ENCODE assay signal across 10 cellular contexts in the genomic region with DNA sequence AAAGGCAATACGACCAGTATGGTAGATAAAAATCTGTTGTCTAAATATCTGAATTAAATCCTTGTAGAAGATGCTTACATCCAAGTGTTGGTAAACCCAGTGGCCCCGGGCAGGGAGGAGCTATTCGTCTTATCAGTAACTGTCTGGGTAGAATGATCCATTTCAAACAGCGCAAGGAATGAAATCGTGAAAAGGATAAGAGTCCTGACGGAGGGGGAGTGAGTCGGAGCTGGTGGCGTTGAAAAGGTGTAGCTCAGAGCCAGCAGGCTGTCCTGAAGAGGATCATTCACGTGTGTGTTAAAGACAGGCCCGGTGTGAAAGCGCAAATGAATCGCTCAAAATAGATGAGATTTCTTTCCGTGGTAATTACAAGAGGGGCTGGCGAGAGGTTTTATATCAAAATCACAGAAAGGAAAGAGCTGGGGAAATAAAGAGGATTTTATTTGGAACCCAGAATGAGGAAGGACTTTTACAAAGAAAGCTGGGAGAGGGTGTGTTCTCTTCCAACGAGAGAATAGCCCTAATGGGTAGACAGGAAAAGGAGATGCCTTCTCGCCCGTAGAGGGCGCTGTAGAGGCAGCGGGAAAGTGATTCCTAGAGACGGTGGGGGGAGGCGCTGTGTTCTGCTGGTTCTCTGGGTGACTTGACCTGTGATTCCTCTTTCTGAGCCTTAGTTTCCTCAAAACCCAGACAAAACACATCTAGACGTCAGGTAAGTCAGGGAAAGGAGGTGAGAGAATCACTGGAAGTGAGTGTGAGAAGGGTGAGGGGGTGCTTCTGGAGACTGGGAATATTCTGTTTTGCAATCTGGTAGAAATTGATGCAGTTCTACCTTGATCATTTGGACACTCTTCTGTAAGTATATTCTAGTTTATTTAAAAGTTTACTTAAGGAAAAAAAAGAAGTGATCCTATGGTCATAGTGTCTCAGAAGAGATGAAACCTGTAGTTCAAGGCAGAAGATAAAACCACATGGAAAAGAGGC. TPM values are rescaled to one million over a fixed set of nuclear protein-coding genes. Genes with fewer than 3 reads are reported as not detected.
A peak's percentile ranks its signal among the peaks of the same experiment; 100 is the strongest.
DNase-seq lines count a peak whose midpoint lies in the region; ATAC-seq and TF ChIP-seq lines count a peak whose summit lies in the region.
"Had no signal": no experiment of that assay in that cellular context is flagged by ENCODE, and none has a peak within 500 bp of the region (broad histone marks: within the 10 kb centered on the region; RNA-seq: fewer than 3 reads in every experiment).

No MANE protein-coding gene starts in this region.

- no peaks in the 10 kb centered on the region for H4K20me1 ChIP-seq in Karpas-422 (ENCODE audit: insufficient read depth, low read depth, low read length)

- H3K4me3 Mint-ChIP-seq in activated CD4-positive, alpha-beta T cell treated with anti-CD3 and anti-CD28 coated beads, Interleukin-2, amount 10 ng/mL, durations not matched to agents 24 days and 14 days: no peak overlapping the region
- H3K4me3 Mint-ChIP-seq in CD4-positive, alpha-beta memory T cell: no peak overlapping the region
- H3K4me3 Mint-ChIP-seq: CD4-positive, CD25-positive, alpha-beta regulatory T cell had no signal

- H3K4me2 ChIP-seq in Karpas-422 (ENCODE audit: low read depth, low read length, poor library complexity, severe bottlenecking) (no peak overlapping the region), parathyroid adenoma (ENCODE audit: low read length) (peak overlapping the region; percentile 7)

- H3K36me3 Mint-ChIP-seq in activated CD4-positive, alpha-beta T cell treated with anti-CD3 and anti-CD28 coated beads, Interleukin-2, amount 10 ng/mL, durations not matched to agents 24 days and 14 days (ENCODE audit: low read depth): no peaks in the 10 kb centered on the region
- no peaks in the 10 kb centered on the region for H3K36me3 Mint-ChIP-seq in CD4-positive, alpha-beta memory T cell
- H3K36me3 Mint-ChIP-seq: CD4-positive, CD25-positive, alpha-beta regulatory T cell; IgD-negative memory B cell had no signal

- H3K4me1 ChIP-seq in Karpas-422 (ENCODE audit: low read length): no peaks in the 10 kb centered on the region
- H3K4me1 ChIP-seq in parathyroid adenoma: no peaks in the 10 kb centered on the region
- H3K4me1 ChIP-seq in CD4-positive, alpha-beta memory T cell (ENCODE audit: insufficient read depth, low read length): no peaks in the 10 kb centered on the region

- no peak overlapping the region for H2AFZ ChIP-seq in Karpas-422 (ENCODE audit: low read length)
- H2AFZ ChIP-seq in parathyroid adenoma: peak overlapping the region; percentile 54

- no peaks in the 10 kb centered on the region for H3K9me3 Mint-ChIP-seq in activated CD4-positive, alpha-beta T cell treated with anti-CD3 and anti-CD28 coated beads, Interleukin-2, amount 10 ng/mL, durations not matched to agents 24 days and 14 days
- peaks cover 5 to 27% (median 10%) of the 10 kb centered on the region in 8 donors for H3K9me3 Mint-ChIP-seq in CD4-positive, alpha-beta memory T cell

- CTCF ChIA-PET in CD4-positive, alpha-beta memory T cell (lab: Charles Lee; ENCODE audit: partially characterized antibody): no interaction called here

- H3K36me3 ChIP-seq in Karpas-422 (ENCODE audit: insufficient read depth, low read length) (no peaks in the 10 kb centered on the region), parathyroid adenoma (ENCODE audit: control insufficient read depth, insufficient read depth, low read length) (no peaks in the 10 kb centered on the region)
- H3K36me3 ChIP-seq in CD4-positive, alpha-beta memory T cell (ENCODE audit: insufficient read depth, low read length): no peaks in the 10 kb centered on the region

- H3K79me2 ChIP-seq in Karpas-422 (ENCODE audit: low read length): no peaks in the 10 kb centered on the region
- H3K79me2 ChIP-seq in parathyroid adenoma: peaks cover 4% of the 10 kb centered on the region

- DNase-seq in activated CD4-positive, alpha-beta T cell treated with anti-CD3 and anti-CD28 coated beads, Interleukin-2, amount 10 ng/mL, durations not matched to agents 24 days and 14 days: peak; percentile 57
- DNase-seq in activated CD4-positive, alpha-beta T cell treated with anti-CD3 and anti-CD28 coated beads, Interleukin-2, amount 50 U/mL, for 4 hours: no peak
- DNase-seq in Karpas-422: peak; percentile 87
- DNase-seq in cerebellum (ENCODE audit: low spot score): peak; percentile 62
- DNase-seq in amniotic stem cell (lab: John Stamatoyannopoulos, UW): no peak
- no peak for DNase-seq in CD4-positive, alpha-beta memory T cell
- DNase-seq: CD4-positive, CD25-positive, alpha-beta regulatory T cell had no signal

- H3K4me1 Mint-ChIP-seq in activated CD4-positive, alpha-beta T cell treated with anti-CD3 and anti-CD28 coated beads, Interleukin-2, amount 10 ng/mL, durations not matched to agents 24 days and 14 days: no peaks in the 10 kb centered on the region
- no peaks in the 10 kb centered on the region for H3K4me1 Mint-ChIP-seq in CD4-positive, alpha-beta memory T cell
- H3K4me1 Mint-ChIP-seq: CD4-positive, CD25-positive, alpha-beta regulatory T cell; IgD-negative memory B cell had no signal

- POLR2A ChIA-PET in CD4-positive, alpha-beta memory T cell (lab: Charles Lee; ENCODE audit: partially characterized antibody): no interaction called here

- TF ChIP-seq CTCF in parathyroid adenoma (IDR thresholded peaks at IDR 0.05): peak; percentile 74

- no peaks in the 10 kb centered on the region for H3K27me3 ChIP-seq in Karpas-422 (ENCODE audit: low read length)
- H3K27me3 ChIP-seq in parathyroid adenoma (ENCODE audit: control insufficient read depth, insufficient read depth, low read length): no peaks in the 10 kb centered on the region
- H3K27me3 ChIP-seq in CD4-positive, alpha-beta memory T cell (ENCODE audit: insufficient read depth, low read length): no peaks in the 10 kb centered on the region

- H3K27ac ChIP-seq in Karpas-422 (ENCODE audit: low read length): no peak overlapping the region
- no peak overlapping the region for H3K27ac ChIP-seq in parathyroid adenoma
- H3K27ac ChIP-seq in CD4-positive, alpha-beta memory T cell (ENCODE audit: low read depth, low read length): no peak overlapping the region

- H3K27me3 Mint-ChIP-seq in activated CD4-positive, alpha-beta T cell treated with anti-CD3 and anti-CD28 coated beads, Interleukin-2, amount 10 ng/mL, durations not matched to agents 24 days and 14 days: no peaks in the 10 kb centered on the region
- peaks cover 1 to 6% of the 10 kb centered on the region in 2 donors for H3K27me3 Mint-ChIP-seq in CD4-positive, alpha-beta memory T cell

- ATAC-seq in activated CD4-positive, CD25-positive, alpha-beta regulatory T cell treated with anti-CD3 and anti-CD28 coated beads, Interleukin-2, amount 50 U/mL, for 24 hours: no peak

- H3K9ac ChIP-seq in Karpas-422 (ENCODE audit: low read length) (no peak overlapping the region), parathyroid adenoma (no peak overlapping the region)

- H3K9me3 ChIP-seq in Karpas-422 (ENCODE audit: low read length): no peaks in the 10 kb centered on the region
- no peaks in the 10 kb centered on the region for H3K9me3 ChIP-seq in parathyroid adenoma (ENCODE audit: control insufficient read depth, low read length)
- no peaks in the 10 kb centered on the region for H3K9me3 ChIP-seq in CD4-positive, alpha-beta memory T cell (ENCODE audit: control insufficient read depth in 1 of 2, low read length in 2 of 2)

- intact Hi-C loops in activated CD4-positive, alpha-beta T cell treated with anti-CD3 and anti-CD28 coated beads, Interleukin-2, amount 10 ng/mL, durations not matched to agents 24 days and 14 days (cut with micrococcal nuclease): no loop called here
- intact Hi-C loops in CD4-positive, alpha-beta memory T cell (cut with micrococcal nuclease): no loop called here

- H3K27ac Mint-ChIP-seq in activated CD4-positive, alpha-beta T cell treated with anti-CD3 and anti-CD28 coated beads, Interleukin-2, amount 10 ng/mL, durations not matched to agents 24 days and 14 days: no peak overlapping the region
- H3K27ac Mint-ChIP-seq in CD4-positive, alpha-beta memory T cell: no peak overlapping the region
- H3K27ac Mint-ChIP-seq: IgD-negative memory B cell had no signal

- no peaks in the 10 kb centered on the region for H3K9me2 ChIP-seq in Karpas-422 (replicated peaks; ENCODE audit: insufficient read depth, low read length)

- H3K4me3 ChIP-seq in Karpas-422 (ENCODE audit: low read length) (no peak overlapping the region), parathyroid adenoma (ENCODE audit: low read depth, low read length) (no peak overlapping the region)
- H3K4me3 ChIP-seq in CD4-positive, alpha-beta memory T cell (ENCODE audit: low read length in 2 of 2): no peak overlapping the region

RNA-seq across cellular contexts. Expression of gene SRRM4, which starts 39.3 kb away (rescaled TPM):
- not detected in 2 replicates for total RNA-seq in activated CD4-positive, alpha-beta T cell treated with anti-CD3 and anti-CD28 coated beads, Interleukin-2, amount 10 ng/mL, durations not matched to agents 24 days and 14 days
- total RNA-seq in Karpas-422 (2014; rRNA removed; shearing (Covaris generic); ENCODE audit: low replicate concordance): not detected in 2 replicates
- 11.8 TPM for total RNA-seq in cerebellum
- not detected for total RNA-seq in CD4-positive, alpha-beta memory T cell
- not detected for polyA plus RNA-seq in CD4-positive, alpha-beta memory T cell
- total RNA-seq: CD4-positive, CD25-positive, alpha-beta regulatory T cell had no signal
- polyA plus RNA-seq: CD4-positive, CD25-positive, alpha-beta regulatory T cell; IgD-negative memory B cell had no signal

Comparison
In these comparisons a context has a peak if more than half of its experiments do, and no peak if none do; other contexts are left out.
1. DNase-seq: peak in activated CD4-positive, alpha-beta T cell treated with anti-CD3 and anti-CD28 coated beads, Interleukin-2, amount 10 ng/mL, durations not matched to agents 24 days and 14 days (single experiment), Karpas-422 (single experiment) and cerebellum (single experiment); none in activated CD4-positive, alpha-beta T cell treated with anti-CD3 and anti-CD28 coated beads, Interleukin-2, amount 50 U/mL, for 4 hours (0 of 2), amniotic stem cell (single experiment) and CD4-positive, alpha-beta memory T cell (0 of 5).
2. RNA of gene SRRM4, which starts 39.3 kb away (total RNA-seq): 11.8 TPM in cerebellum (single experiment); not detected in activated CD4-positive, alpha-beta T cell treated with anti-CD3 and anti-CD28 coated beads, Interleukin-2, amount 10 ng/mL, durations not matched to agents 24 days and 14 days, not detected in Karpas-422 and not detected in CD4-positive, alpha-beta memory T cell; every median in the first group is over 10 times any median in the second.